ENCODE assay signal across 1 cellular context in genomic region chr1:219990782-219991510, GRCh38.
TF ChIP-seq lines count a peak whose summit lies in the region.

No MANE protein-coding gene starts in this region.

TF ChIP-seq in H1, 55 proteins besides CTCF, POLR2A, EP300 and RAD21 (continued from another document):
- no peak for TF ChIP-seq E2F6 (IDR thresholded peaks at IDR 0.05)
- no peak for TF ChIP-seq HDAC6 (IDR thresholded peaks at IDR 0.05; ENCODE audit: low read depth, low read length)
- no peak for TF ChIP-seq SIX5 (IDR thresholded peaks at IDR 0.05; ENCODE audit: low read depth, low read length)
- TF ChIP-seq NRF1 (IDR thresholded peaks at IDR 0.05; ENCODE audit: low read depth, low read length), result no peak
- no peak for TF ChIP-seq SUZ12 (IDR thresholded peaks at IDR 0.05; ENCODE audit: low read length)
- no peak for TF ChIP-seq EZH2 (IDR thresholded peaks at IDR 0.05; ENCODE audit: low read depth, low read length, severe bottlenecking)
- no peak for TF ChIP-seq CBX8 (IDR thresholded peaks at IDR 0.05; ENCODE audit: borderline replicate concordance, low read depth, low read length)
